8 cellular contexts compared by ENCODE assay signal in the genomic region with DNA sequence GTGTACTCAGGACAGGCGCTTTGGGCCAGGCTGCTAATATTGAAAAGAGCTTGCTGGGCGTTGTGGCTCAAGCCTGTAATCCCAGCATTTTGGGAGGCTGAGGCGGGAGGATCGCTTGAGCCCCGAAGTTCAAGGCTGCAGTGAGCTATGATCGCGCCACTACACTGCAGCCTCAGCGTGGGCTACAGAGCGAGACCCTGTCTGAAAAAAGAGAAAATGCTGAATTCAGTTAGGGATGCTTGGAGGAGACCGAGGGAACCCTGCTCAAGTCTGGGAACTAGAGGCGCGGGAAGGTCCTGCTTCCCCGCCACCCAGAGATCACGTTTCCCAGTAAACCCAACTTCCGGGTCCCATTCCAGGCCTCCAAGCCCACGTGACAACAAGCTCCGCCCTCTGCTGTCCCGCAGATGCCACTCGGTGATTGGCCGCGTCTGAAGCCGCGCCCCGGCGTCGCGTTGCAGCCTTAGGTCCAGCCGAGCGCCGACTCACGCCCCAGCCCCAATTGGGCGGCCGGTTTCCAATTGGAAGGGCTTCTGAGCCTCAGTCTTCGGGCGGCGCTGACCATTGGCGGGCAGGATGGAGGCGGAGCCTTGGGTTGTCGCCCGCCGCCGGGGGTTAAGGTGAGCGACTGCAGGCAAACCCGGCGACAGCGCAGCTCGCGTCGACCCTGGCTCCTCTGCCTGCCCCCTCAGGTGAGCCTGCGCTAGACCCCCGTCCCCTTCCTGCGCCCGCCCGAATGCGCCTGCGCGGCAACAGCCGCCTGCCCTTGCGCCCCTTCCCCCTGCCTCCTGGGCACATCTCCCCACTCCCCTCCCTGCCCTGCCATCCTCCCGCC. TPM values are rescaled to one million over a fixed set of nuclear protein-coding genes. Genes with fewer than 3 reads are reported as not detected.
DNase-seq lines count a peak whose midpoint lies in the region; ATAC-seq, FAIRE-seq and TF ChIP-seq lines count a peak whose summit lies in the region.

A gene with protein sequence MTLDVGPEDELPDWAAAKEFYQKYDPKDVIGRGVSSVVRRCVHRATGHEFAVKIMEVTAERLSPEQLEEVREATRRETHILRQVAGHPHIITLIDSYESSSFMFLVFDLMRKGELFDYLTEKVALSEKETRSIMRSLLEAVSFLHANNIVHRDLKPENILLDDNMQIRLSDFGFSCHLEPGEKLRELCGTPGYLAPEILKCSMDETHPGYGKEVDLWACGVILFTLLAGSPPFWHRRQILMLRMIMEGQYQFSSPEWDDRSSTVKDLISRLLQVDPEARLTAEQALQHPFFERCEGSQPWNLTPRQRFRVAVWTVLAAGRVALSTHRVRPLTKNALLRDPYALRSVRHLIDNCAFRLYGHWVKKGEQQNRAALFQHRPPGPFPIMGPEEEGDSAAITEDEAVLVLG (plus strand): TSS at position 627 of the 835 bp plus-strand sequence. CDS start 396 bp downstream, outside the sequence.

- peak within 1 kb of the TSS; percentile 61 to 65 (median 64) for H3K4me3 ChIP-seq in keratinocyte (ENCODE audit: control insufficient read depth in 2 of 3, extremely low read depth in 1 of 3, insufficient read depth in 2 of 3, low read depth in 1 of 3, low read length in 3 of 3)

- no peaks in the 10 kb centered on the region for H3K9me1 ChIP-seq in keratinocyte (ENCODE audit: control insufficient read depth, extremely low read depth, insufficient read depth, low read length)

- H2AFZ ChIP-seq in keratinocyte (ENCODE audit: control insufficient read depth, low read length): no peak within 1 kb of the TSS

- peak within 1 kb of the TSS; percentile 96 for H3K27ac Mint-ChIP-seq in chondrocyte (ENCODE audit: unreplicated experiment)

- peak within 1 kb of the TSS; percentile 65 for H3K27ac ChIP-seq in keratinocyte (ENCODE audit: control insufficient read depth, insufficient read depth, low read length)

- H3K9me3 ChIP-seq in keratinocyte (ENCODE audit: control insufficient read depth, low read depth, low read length): no peaks in the 10 kb centered on the region

- H3K9me3 Mint-ChIP-seq in chondrocyte (ENCODE audit: low read depth): no peaks in the 10 kb centered on the region

- H4K20me1 ChIP-seq in keratinocyte (ENCODE audit: control insufficient read depth, extremely low read depth, insufficient read depth, low read length): peaks cover 4% of the 10 kb centered on the region

- H3K4me2 ChIP-seq in keratinocyte (ENCODE audit: control insufficient read depth, extremely low read depth, insufficient read depth, low read depth, low read length): peak within 1 kb of the TSS; percentile 73

- ATAC-seq in HG03439 (IDR thresholded peaks at IDR 0.05; ENCODE audit: unreplicated experiment): peak; percentile 95

- H3K4me1 ChIP-seq in keratinocyte (ENCODE audit: control insufficient read depth, extremely low read depth, insufficient read depth, low read length): peaks cover 13% of the 10 kb centered on the region

- FAIRE-seq in keratinocyte (lab: Jason Lieb, UNC): peak; percentile 57

- H3K79me2 ChIP-seq in keratinocyte (ENCODE audit: control insufficient read depth, insufficient read depth, low read length): peaks cover 28% of the 10 kb centered on the region

- peaks cover 11% of the 10 kb centered on the region for H3K36me3 Mint-ChIP-seq in chondrocyte (ENCODE audit: low read depth)

- peaks cover 22 to 43% of the 10 kb centered on the region in 2 experiments for H3K36me3 ChIP-seq in keratinocyte (ENCODE audit: control insufficient read depth in 2 of 2, extremely low read depth in 1 of 2, insufficient read depth in 2 of 2, low read length in 2 of 2)

- peak; percentile 97 to 98 for DNase-seq in AML-193 (lab: John Stamatoyannopoulos, UW)
- peak; percentile 99 for DNase-seq in NCI-H510A treated with DMSO at 0.1 percent for 48 hours (lab: John Stamatoyannopoulos, UW)
- peak; percentile 93 to 97 for DNase-seq in activated CD4-positive, alpha-beta T cell treated with anti-CD3 and anti-CD28 coated beads for 24 hours (ENCODE audit: low read depth in 2 of 2)
- DNase-seq in chondrocyte (ENCODE audit: low spot score): peak; percentile 100
- DNase-seq in keratinocyte (ENCODE audit: low read depth, low spot score): peak; percentile 90
- peak; percentile 86 to 90 for DNase-seq in stimulated activated CD4-positive, alpha-beta T cell treated with anti-CD3 and anti-CD28 coated beads, Interleukin-15, amount 100 ng/mL, for 1 hour (ENCODE audit: low read depth in 1 of 2, low spot score in 1 of 2)

- dilution Hi-C loops in keratinocyte (cut with MboI; ENCODE audit: extremely low pct_ligation_motif_present, low sequenced_read_pairs): no loop called here

- peaks cover 25% of the 10 kb centered on the region for H3K4me1 Mint-ChIP-seq in chondrocyte (ENCODE audit: low read depth)

- no peaks in the 10 kb centered on the region for H3K27me3 ChIP-seq in keratinocyte (ENCODE audit: control insufficient read depth, extremely low read depth, insufficient read depth, low read length)

- TF ChIP-seq CTCF in chondrocyte (IDR thresholded peaks at IDR 0.05) (no peak), keratinocyte (optimal IDR thresholded peaks at IDR 0.05 in 1 of 3, IDR thresholded peaks at IDR 0.05 in 1 of 3, conservative IDR thresholded peaks at IDR 0.05 in 1 of 3; ENCODE audit: extremely low read depth in 1 of 3, insufficient read depth in 2 of 3, low read length in 3 of 3) (no peak)

- H3K9ac ChIP-seq in keratinocyte (ENCODE audit: control insufficient read depth, extremely low read depth, insufficient read depth, low read length): peak within 1 kb of the TSS; percentile 71

- no peaks in the 10 kb centered on the region for H3K27me3 Mint-ChIP-seq in chondrocyte (ENCODE audit: low read depth)

- peak within 1 kb of the TSS; percentile 90 for H3K4me3 Mint-ChIP-seq in chondrocyte (ENCODE audit: unreplicated experiment)

- peak; percentile 91 for TF ChIP-seq POLR2A in GM19193 (IDR thresholded peaks at IDR 0.05; ENCODE audit: extremely low read depth, insufficient read depth, insufficient read length)

RNA-seq across cellular contexts. Expression of the gene that starts here (rescaled TPM):
- 18.8 to 28.1 TPM (median 19.0 TPM) in 3 replicates for total RNA-seq in chondrocyte
- 28.9 to 40.6 TPM (median 31.8 TPM) in 3 replicates for polyA plus RNA-seq in keratinocyte
- polyA plus RNA-seq in keratinocyte (2011; ENCODE audit: low read depth): 9.0 TPM
- polyA plus RNA-seq in keratinocyte (2011; cell fraction: cytosol; rRNA removed): 16.2 and 16.6 TPM in 2 replicates
- 121 and 138 TPM in 2 replicates for polyA plus RNA-seq in keratinocyte (2011; cell fraction: nucleus; rRNA removed)
- polyA plus RNA-seq in keratinocyte (2012; ENCODE audit: low replicate concordance): 20.9 and 28.6 TPM in 2 replicates
- 29.8 to 36.4 TPM (median 34.7 TPM) in 3 replicates for polyA minus RNA-seq in keratinocyte
- polyA minus RNA-seq in keratinocyte (2011; cell fraction: cytosol; rRNA and poly(A)+ RNA removed): 15.7 TPM
- polyA minus RNA-seq in keratinocyte (2011; cell fraction: nucleus; rRNA and poly(A)+ RNA removed): 28.6 and 36.6 TPM in 2 replicates

Comparison
In these comparisons a context has a peak if more than half of its experiments do, and no peak if none do; other contexts are left out.
1. Peak in every context shown above with its lines: DNase-seq, ATAC-seq, H3K4me3 ChIP-seq and H3K27ac ChIP-seq.